Comparison of ENCODE assay signal across 1 cellular context in the genomic region with DNA sequence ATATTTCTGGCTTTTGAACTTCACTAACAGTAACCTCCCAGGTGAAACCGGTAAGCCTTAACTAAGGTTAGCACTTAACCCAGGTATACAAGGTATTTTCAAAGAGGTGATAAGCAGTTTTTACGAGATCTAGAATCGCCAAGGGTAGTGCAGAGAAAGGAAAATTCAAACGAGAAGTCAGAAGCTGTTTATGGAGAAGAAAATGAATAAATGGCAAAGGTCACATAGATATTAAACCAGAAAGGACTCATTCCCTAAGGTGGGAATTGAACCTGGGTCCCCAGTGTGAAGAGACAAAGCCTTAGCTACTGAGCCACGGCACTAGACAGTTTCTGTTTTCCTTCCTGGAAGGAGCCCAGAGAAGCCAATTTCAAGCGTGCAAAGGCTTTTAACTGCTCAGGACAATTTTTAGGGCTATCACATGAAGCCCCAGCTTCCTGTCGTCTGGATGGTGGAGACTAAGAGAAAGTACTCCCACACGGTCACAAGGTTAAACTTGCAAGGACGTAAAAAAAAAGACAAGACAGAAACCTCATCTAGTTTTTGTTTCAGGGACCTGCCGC.
TF ChIP-seq lines count a peak whose summit lies in the region.

No MANE protein-coding gene starts in this region.

TF ChIP-seq in SK-N-SH, 30 proteins besides CTCF, POLR2A, EP300 and RAD21 (continued from another document):
- no peak for TF ChIP-seq ZBTB33 (IDR thresholded peaks at IDR 0.05; ENCODE audit: borderline replicate concordance, low read depth)
- TF ChIP-seq YY1 (IDR thresholded peaks at IDR 0.05; ENCODE audit: low read depth) = no peak
- no peak for TF ChIP-seq GATA2 (CRISPR knock-in tag; IDR thresholded peaks at IDR 0.05)
- no peak for TF ChIP-seq MEF2A (IDR thresholded peaks at IDR 0.05; ENCODE audit: borderline replicate concordance, low read depth)
